25 cellular contexts compared by ENCODE assay signal in the genomic region with DNA sequence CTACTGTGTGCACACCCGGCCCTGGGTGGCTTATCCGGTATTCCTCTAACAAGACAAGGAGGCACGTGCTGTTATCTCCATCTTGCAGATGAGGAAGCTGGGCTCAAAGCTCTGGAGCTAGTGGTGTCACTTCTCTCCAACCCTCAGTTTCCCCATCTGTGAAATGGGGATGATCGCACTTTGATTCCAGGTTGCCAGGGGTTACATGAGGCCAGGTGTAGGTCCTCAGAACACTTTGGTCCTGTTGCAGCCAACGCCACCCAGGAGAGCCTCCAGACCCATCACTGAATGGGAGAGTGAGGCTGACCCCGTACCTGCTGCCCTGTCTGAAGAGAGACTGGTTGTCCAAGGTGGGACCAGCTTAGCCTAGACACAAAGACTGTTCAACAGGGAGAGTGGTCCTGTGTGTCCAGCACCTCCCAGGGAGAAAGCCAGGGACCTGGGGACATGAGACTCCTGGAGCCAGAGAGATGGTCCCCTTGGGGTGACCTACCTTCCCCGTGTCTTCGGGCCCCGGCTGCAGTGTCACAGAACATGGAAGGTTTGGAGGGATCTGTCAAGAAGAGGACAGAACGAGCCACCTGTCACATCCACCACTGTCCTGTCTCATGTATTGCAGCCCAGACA. TPM values are rescaled to one million over a fixed set of nuclear protein-coding genes. Genes with fewer than 3 reads are reported as not detected.
DNase-seq lines count a peak whose midpoint lies in the region; ATAC-seq and TF ChIP-seq lines count a peak whose summit lies in the region.
"Had no signal": no experiment of that assay in that cellular context is flagged by ENCODE, and none has a peak within 500 bp of the region (broad histone marks: within the 10 kb centered on the region; RNA-seq: fewer than 3 reads in every experiment).

No MANE protein-coding gene starts in this region.

- intact Hi-C loops in CD14-positive monocyte (cut with micrococcal nuclease) (loop anchor here in 1 of 2 donors (2.0 kb wide), 1 partner anchor 103 kb away; no protein-coding TSS in a partner anchor), Panc1 (cut with micrococcal nuclease; ENCODE audit: unreplicated experiment) (loop anchor here (2.0 kb wide), 1 partner anchor 47 kb away; no protein-coding TSS in a partner anchor), sciatic nerve (cut with DNase I) (loop anchor here (2.0 kb wide), 1 partner anchor 99 kb away; no protein-coding TSS in a partner anchor), gastrocnemius medialis (cut with DNase I; ENCODE audit: low total_unique reads) (no loop called here)

- no peaks in the 10 kb centered on the region for H3K27me3 ChIP-seq in Panc1 (ENCODE audit: control insufficient read depth, insufficient read depth, low read length)
- no peaks in the 10 kb centered on the region for H3K27me3 ChIP-seq in hepatocyte
- H3K27me3 ChIP-seq in gastrocnemius medialis, result no peaks in the 10 kb centered on the region
- H3K27me3 ChIP-seq: cardiac muscle cell, neural progenitor cell, tibial nerve had no signal

- peak overlapping the region in 2 of 7 donors; percentile 47 to 66 for H3K27ac Mint-ChIP-seq in CD14-positive monocyte
- H3K27ac Mint-ChIP-seq: activated CD4-positive, alpha-beta memory T cell treated with anti-CD3 and anti-CD28 coated beads for 36 hours; activated naive CD4-positive, alpha-beta T cell treated with anti-CD3 and anti-CD28 coated beads, Interleukin-2, amount 50 U/mL, for 24 hours; dendritic cell treated with granulocyte-macrophage colony-stimulating factor and Interleukin-4, amounts not matched to agents 40 ng/mL and 50 ng/mL, for 4 days; neural progenitor cell had no signal

- no peak for TF ChIP-seq POLR2A in gastrocnemius medialis (IDR thresholded peaks at IDR 0.05)

- H3K9me3 ChIP-seq in Panc1 (ENCODE audit: control insufficient read depth, insufficient read depth, low read depth, low read length) (no peaks in the 10 kb centered on the region), hepatocyte (ENCODE audit: low read depth) (no peaks in the 10 kb centered on the region), gastrocnemius medialis (no peaks in the 10 kb centered on the region)
- H3K9me3 ChIP-seq: tibial nerve had no signal

- H3K79me2 ChIP-seq in hepatocyte, result no peaks in the 10 kb centered on the region

- peaks cover 0 to 2% (median 0%) of the 10 kb centered on the region in 7 donors for H3K9me3 Mint-ChIP-seq in CD14-positive monocyte
- H3K9me3 Mint-ChIP-seq: activated CD4-positive, alpha-beta memory T cell treated with anti-CD3 and anti-CD28 coated beads for 36 hours; activated naive CD4-positive, alpha-beta T cell treated with anti-CD3 and anti-CD28 coated beads, Interleukin-2, amount 50 U/mL, for 24 hours; dendritic cell treated with granulocyte-macrophage colony-stimulating factor and Interleukin-4, amounts not matched to agents 40 ng/mL and 50 ng/mL, for 4 days; neural progenitor cell had no signal

- CTCF ChIA-PET in Panc1 (lab: Charles Lee), result no interaction called here

- no TSS peak for BruUV-seq in Panc1 (replicated peaks; lab: Mats Ljungman, UMichigan)

- POLR2A ChIA-PET in Panc1 (lab: Charles Lee), result interaction anchor here (0.6 kb wide), 1 partner anchor 113 kb away, joined by 8 read pairs; no protein-coding TSS in a partner anchor

- H3K4me1 ChIP-seq in Panc1 (ENCODE audit: control insufficient read depth, insufficient read depth, low read length) (peaks cover 14% of the 10 kb centered on the region; the same call in 1 of the 2 replicates), hepatocyte (ENCODE audit: insufficient read depth) (no peaks in the 10 kb centered on the region), gastrocnemius medialis (no peaks in the 10 kb centered on the region)
- H3K4me1 ChIP-seq: neural progenitor cell had no signal

- H3K36me3 ChIP-seq in Panc1 (ENCODE audit: control insufficient read depth, insufficient read depth, low read length), result peaks cover 2% of the 10 kb centered on the region; the same call in 1 of the 2 replicates
- no peaks in the 10 kb centered on the region for H3K36me3 ChIP-seq in hepatocyte (replicated peaks; ENCODE audit: insufficient read depth, low read depth)
- H3K36me3 ChIP-seq in gastrocnemius medialis, result peaks cover 0 to 26% of the 10 kb centered on the region in 2 donors
- H3K36me3 ChIP-seq: cardiac muscle cell, neural progenitor cell had no signal

- no peak overlapping the region for H3K4me2 ChIP-seq in hepatocyte
- H3K4me2 ChIP-seq: neural progenitor cell had no signal

- peaks cover 17% of the 10 kb centered on the region for H3K4me1 Mint-ChIP-seq in CD14-positive monocyte

- in situ Hi-C loops in Panc1 (cut with HindIII; ENCODE audit: low pct_unique_long_range_greater_than_20kb, low sequenced_read_pairs) (no loop called here), gastrocnemius medialis (cut with MboI; ENCODE audit: low sequenced_read_pairs in 4 of 4) (loop anchor here (5.0 to 25.0 kb wide), 3 partner anchors 101 to 256 kb away; partner anchors contain the start of gene GDPD5 (in 2 of the 4))

- DNase-seq in CD14-positive monocyte (ENCODE audit: low spot score) (peak; percentile 7), Panc1 (ENCODE audit: low read depth, low spot score) (no peak), hepatocyte (ENCODE audit: low spot score) (no peak), sciatic nerve (ENCODE audit: low spot score) (peak; percentile 49), gastrocnemius medialis (no peak), GF-D8 (lab: John Stamatoyannopoulos, UW) (no peak)
- DNase-seq: activated CD4-positive, alpha-beta memory T cell treated with anti-CD3 and anti-CD28 coated beads for 36 hours; activated CD8-positive, alpha-beta memory T cell treated with anti-CD3 and anti-CD28 coated beads, Interleukin-2, amount 50 U/mL, for 48 hours; anterior cingulate cortex; Calu3; DND-41; GOT3; mammary epithelial cell; NCI-H1417 treated with DMSO at 0.1 percent for 48 hours; NCI-H2081; NCI-H774; RPMI8226 had no signal

- 91% methylated on average over 10 of the region's 10 CpGs for WGBS in hepatocyte (ENCODE audit: low lambda C conversion rate, missing lambda C conversion rate)

- ATAC-seq in Panc1 (no peak), sciatic nerve (no peak), gastrocnemius medialis (no peak), GM18861 (IDR thresholded peaks at IDR 0.05; ENCODE audit: unreplicated experiment) (no peak)

- H3K27me3 Mint-ChIP-seq in CD14-positive monocyte (ENCODE audit: low read depth in 3 of 3), result peaks cover 0 to 2% (median 0%) of the 10 kb centered on the region in 3 donors
- H3K27me3 Mint-ChIP-seq: activated CD4-positive, alpha-beta memory T cell treated with anti-CD3 and anti-CD28 coated beads for 36 hours; activated naive CD4-positive, alpha-beta T cell treated with anti-CD3 and anti-CD28 coated beads, Interleukin-2, amount 50 U/mL, for 24 hours; dendritic cell treated with granulocyte-macrophage colony-stimulating factor and Interleukin-4, amounts not matched to agents 40 ng/mL and 50 ng/mL, for 4 days had no signal

- TF ChIP-seq CTCF in CD14-positive monocyte (IDR thresholded peaks at IDR 0.05) (no peak), Panc1 (IDR thresholded peaks at IDR 0.05) (no peak), hepatocyte (IDR thresholded peaks at IDR 0.05; ENCODE audit: poor library complexity) (no peak), gastrocnemius medialis (IDR thresholded peaks at IDR 0.05 in 4 of 5, conservative IDR thresholded peaks at IDR 0.05 in 1 of 5) (no peak)

- H3K9me2 ChIP-seq in hepatocyte (replicated peaks; ENCODE audit: insufficient read depth), result no peaks in the 10 kb centered on the region

- H3K4me3 ChIP-seq in Panc1 (ENCODE audit: low read depth in 2 of 2, low read length in 2 of 2), result no peak overlapping the region
- no peak overlapping the region for H3K4me3 ChIP-seq in hepatocyte
- no peak overlapping the region for H3K4me3 ChIP-seq in gastrocnemius medialis
- H3K4me3 ChIP-seq: cardiac muscle cell, neural progenitor cell, tibial nerve had no signal

- H3K27ac ChIP-seq in Panc1 (ENCODE audit: low read length) (peak overlapping the region; percentile 5), hepatocyte (peak overlapping the region; percentile 51), gastrocnemius medialis (no peak overlapping the region)
- H3K27ac ChIP-seq: cardiac muscle cell, neural progenitor cell had no signal

- H2AFZ ChIP-seq in hepatocyte, result no peak overlapping the region
- H2AFZ ChIP-seq: neural progenitor cell had no signal

- no peaks in the 10 kb centered on the region for H4K20me1 ChIP-seq in hepatocyte (ENCODE audit: insufficient read depth, poor library complexity, severe bottlenecking)

- H3K4me3 Mint-ChIP-seq in CD14-positive monocyte, result no peak overlapping the region
- H3K4me3 Mint-ChIP-seq: activated CD4-positive, alpha-beta memory T cell treated with anti-CD3 and anti-CD28 coated beads for 36 hours; activated naive CD4-positive, alpha-beta T cell treated with anti-CD3 and anti-CD28 coated beads, Interleukin-2, amount 50 U/mL, for 24 hours; dendritic cell treated with granulocyte-macrophage colony-stimulating factor and Interleukin-4, amounts not matched to agents 40 ng/mL and 50 ng/mL, for 4 days; neural progenitor cell had no signal

- H3K36me3 Mint-ChIP-seq in CD14-positive monocyte, result peaks cover 76 to 95% of the 10 kb centered on the region in 2 donors
- H3K36me3 Mint-ChIP-seq: neural progenitor cell had no signal

RNA-seq across cellular contexts. Expression of gene TPBGL, which starts 41.0 kb away (rescaled TPM):
- polyA plus RNA-seq in CD14-positive monocyte (not detected), hepatocyte (0.12 and 0.64 TPM in 2 replicates)
- total RNA-seq in Panc1 (2021; ENCODE audit: unreplicated experiment) (0.54 TPM), hepatocyte (0.16 TPM in 1 of 2 replicates, not detected in the other), sciatic nerve (0.31 TPM), gastrocnemius medialis (not detected)
- polyA plus RNA-seq in Panc1 (2012; ENCODE audit: insufficient read length), result 0.80 TPM
- total RNA-seq: Calu3, fibroblast of lung had no signal
- polyA plus RNA-seq: BJ, fibroblast of lung had no signal

Comparison
In these comparisons a context has a peak if more than half of its experiments do, and no peak if none do; other contexts are left out.
1. DNase-seq: peak in CD14-positive monocyte (single experiment) and sciatic nerve (single experiment); none in Panc1 (single experiment), hepatocyte (single experiment), gastrocnemius medialis (0 of 2) and GF-D8 (single experiment).
2. H3K27ac ChIP-seq: peak in Panc1 (single experiment) and hepatocyte (single experiment); none in gastrocnemius medialis (0 of 4).